ENCODE assay signal across 1 cellular context in genomic region chr6:4774715-4775590, GRCh38.
A peak's percentile ranks its signal among the peaks of the same experiment; 100 is the strongest.
TF ChIP-seq lines count a peak whose summit lies in the region.

No MANE protein-coding gene starts in this region.

TF ChIP-seq in WTC11, 78 proteins besides CTCF, POLR2A, EP300 and RAD21 (continued from another document):
- TF ChIP-seq ZNF219 (CRISPR knock-in tag; IDR thresholded peaks at IDR 0.05; ENCODE audit: borderline replicate concordance) (0 out of 2 replicates have a peak, but pooled peaks have one; percentile 19), ZNF138 (CRISPR knock-in tag; conservative IDR thresholded peaks at IDR 0.05) (no peak), ZNF232 (CRISPR knock-in tag; IDR thresholded peaks at IDR 0.05) (0 out of 2 replicates have a peak, but pooled peaks have one; percentile 53), USF1 (CRISPR knock-in tag; IDR thresholded peaks at IDR 0.05) (0 out of 2 replicates have a peak, but pooled peaks have one; percentile 27), JUN (CRISPR knock-in tag; IDR thresholded peaks at IDR 0.05) (peak; percentile 65; the same call in 1 of the 2 replicates), ZNF281 (CRISPR knock-in tag; IDR thresholded peaks at IDR 0.05) (no peak), ZNF532 (CRISPR knock-in tag; IDR thresholded peaks at IDR 0.05; ENCODE audit: borderline replicate concordance) (no peak), ATF1 (CRISPR knock-in tag; IDR thresholded peaks at IDR 0.05) (no peak), SP1 (CRISPR knock-in tag; conservative IDR thresholded peaks at IDR 0.05) (no peak), MYBL2 (CRISPR knock-in tag; IDR thresholded peaks at IDR 0.05) (0 out of 2 replicates have a peak, but pooled peaks have one; percentile 31), TEAD1 (CRISPR knock-in tag; IDR thresholded peaks at IDR 0.05) (no peak), NFATC4 (CRISPR knock-in tag; IDR thresholded peaks at IDR 0.05) (no peak), FOXP1 (CRISPR knock-in tag; IDR thresholded peaks at IDR 0.05; ENCODE audit: borderline replicate concordance) (no peak), JAZF1 (CRISPR knock-in tag; IDR thresholded peaks at IDR 0.05) (no peak), ZNF263 (CRISPR knock-in tag; IDR thresholded peaks at IDR 0.05; ENCODE audit: low read depth) (peak; percentile 49; the same call in 1 of the 2 replicates), TP53 (CRISPR knock-in tag; IDR thresholded peaks at IDR 0.05) (no peak), ZNF671 (CRISPR knock-in tag; IDR thresholded peaks at IDR 0.05) (no peak), TEAD4 (CRISPR knock-in tag; IDR thresholded peaks at IDR 0.05) (0 out of 2 replicates have a peak, but pooled peaks have one; percentile 17), ELF4 (CRISPR knock-in tag; IDR thresholded peaks at IDR 0.05; ENCODE audit: low read depth) (no peak)
TF ChIP-seq in WTC11: peak in this region for 10.
